8 cellular contexts compared by ENCODE assay signal in the genomic region with DNA sequence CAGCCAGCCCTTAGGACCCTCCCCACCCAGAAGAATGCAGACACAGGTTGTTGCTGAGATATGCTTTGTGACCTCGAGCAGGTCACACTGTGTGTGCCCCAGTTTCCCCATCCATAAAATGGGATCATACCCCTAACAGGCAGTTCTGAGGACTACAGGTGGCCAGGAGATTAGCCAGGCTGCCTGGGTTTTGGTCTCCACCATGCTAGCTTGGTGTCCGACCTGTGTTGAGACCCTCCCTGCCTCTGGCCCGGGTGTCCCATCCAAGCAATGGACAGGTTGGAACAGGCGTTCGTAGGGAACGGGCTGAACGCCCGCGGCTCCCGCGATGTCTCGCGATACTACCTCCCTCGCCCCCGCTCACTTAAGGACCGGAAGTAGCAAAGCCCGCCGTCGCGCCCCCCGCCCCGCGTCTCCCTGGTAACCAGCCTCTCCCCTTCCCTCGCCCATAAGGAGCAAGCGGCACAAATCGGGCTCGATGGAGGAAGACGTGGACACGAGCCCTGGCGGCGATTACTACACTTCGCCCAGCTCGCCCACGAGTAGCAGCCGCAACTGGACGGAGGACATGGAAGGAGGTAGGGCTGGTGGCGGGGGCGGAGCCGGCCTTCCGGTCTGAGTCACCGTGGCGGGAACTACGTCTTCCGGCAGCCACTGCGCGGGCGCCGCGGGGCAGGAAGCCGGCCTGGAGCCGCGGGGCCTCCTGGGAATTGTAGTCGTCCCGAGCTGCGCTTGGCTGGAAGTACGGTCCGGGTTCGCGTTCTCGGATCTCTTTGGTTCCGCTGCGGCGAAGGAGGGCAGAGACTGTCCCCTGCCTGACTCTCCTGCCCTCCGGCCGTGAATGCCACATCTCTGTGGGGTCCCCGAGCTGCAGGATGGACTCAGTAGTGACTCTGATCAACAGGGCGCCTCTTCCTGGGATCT. TPM values are rescaled to one million over a fixed set of nuclear protein-coding genes. Genes with fewer than 3 reads are reported as not detected.
DNase-seq lines count a peak whose midpoint lies in the region; ATAC-seq and TF ChIP-seq lines count a peak whose summit lies in the region.

No MANE protein-coding gene starts in this region.

- H3K27ac ChIP-seq in DOHH2 (ENCODE audit: low read depth, low read length), result peak overlapping the region; percentile 66
- H3K27ac ChIP-seq in GM23338 (ENCODE audit: low read depth), result peak overlapping the region; percentile 84
- peak overlapping the region; percentile 72 to 95 (median 92) for H3K27ac ChIP-seq in gastroesophageal sphincter
- H3K27ac ChIP-seq in neutrophil, result peak overlapping the region; percentile 81
- peak overlapping the region; percentile 97 for H3K27ac ChIP-seq in subcutaneous abdominal adipose tissue (ENCODE audit: low read depth, low read length)

- H3K36me3 ChIP-seq in DOHH2 (ENCODE audit: control insufficient read depth, low read length) (no peaks in the 10 kb centered on the region), GM23338 (ENCODE audit: insufficient read depth) (no peaks in the 10 kb centered on the region), Loucy (ENCODE audit: insufficient read depth, low read length) (peaks cover 28% of the 10 kb centered on the region; the same call in 1 of the 2 replicates), gastroesophageal sphincter (peaks cover 0 to 76% of the 10 kb centered on the region in 2 donors), neutrophil (peaks cover 46% of the 10 kb centered on the region), subcutaneous abdominal adipose tissue (ENCODE audit: control insufficient read depth in 5 of 5, insufficient read depth in 5 of 5, low read length in 5 of 5) (peaks cover 0 to 44% (median 29%) of the 10 kb centered on the region in 5 donors)

- H3K4me1 ChIP-seq in DOHH2 (ENCODE audit: control insufficient read depth, low read length), result peaks cover 10% of the 10 kb centered on the region
- no peaks in the 10 kb centered on the region; the same call in 1 of the 2 replicates for H3K4me1 ChIP-seq in GM23338 (ENCODE audit: insufficient read depth)
- peaks cover 6% of the 10 kb centered on the region for H3K4me1 ChIP-seq in Loucy (ENCODE audit: insufficient read depth, low read length, poor library complexity, severe bottlenecking)
- peaks cover 5 to 64% (median 38%) of the 10 kb centered on the region in 3 donors for H3K4me1 ChIP-seq in gastroesophageal sphincter
- peaks cover 13 to 18% of the 10 kb centered on the region in 2 experiments for H3K4me1 ChIP-seq in neutrophil (ENCODE audit: control insufficient read depth in 1 of 2, insufficient read depth in 1 of 2, low read depth in 1 of 2, low read length in 1 of 2)
- peaks cover 7 to 41% (median 28%) of the 10 kb centered on the region in 5 donors for H3K4me1 ChIP-seq in subcutaneous abdominal adipose tissue (ENCODE audit: control insufficient read depth in 5 of 5, insufficient read depth in 5 of 5, low read length in 5 of 5)

- H3K4me3 Mint-ChIP-seq in GM23338, result peak overlapping the region; percentile 97
- peak overlapping the region; percentile 96 for H3K4me3 Mint-ChIP-seq in activated naive CD4-positive, alpha-beta T cell treated with anti-CD3 and anti-CD28 coated beads, Interleukin-2, amount 10 ng/mL, durations not matched to agents 7 days and 5 days

- H4K20me1 ChIP-seq in DOHH2 (ENCODE audit: control insufficient read depth, insufficient read depth, low read depth, low read length) (no peaks in the 10 kb centered on the region), GM23338 (replicated peaks; ENCODE audit: insufficient read depth) (no peaks in the 10 kb centered on the region), Loucy (ENCODE audit: insufficient read depth, low read length, poor library complexity, severe bottlenecking) (no peaks in the 10 kb centered on the region)

- no peaks in the 10 kb centered on the region; the same call in 2 of the 3 replicates for H3K36me3 Mint-ChIP-seq in GM23338 (ENCODE audit: low read depth)
- H3K36me3 Mint-ChIP-seq in activated naive CD4-positive, alpha-beta T cell treated with anti-CD3 and anti-CD28 coated beads, Interleukin-2, amount 10 ng/mL, durations not matched to agents 7 days and 5 days, result peaks cover 19% of the 10 kb centered on the region

- DNase-seq in GM23338 (ENCODE audit: low spot score) (peak; percentile 98), SIG-M5 (lab: John Stamatoyannopoulos, UW) (peak; percentile 25)
- DNase-seq in activated naive CD4-positive, alpha-beta T cell treated with anti-CD3 and anti-CD28 coated beads, Interleukin-2, amount 10 ng/mL, durations not matched to agents 7 days and 5 days, result peak; percentile 96

- H3K4me1 Mint-ChIP-seq in GM23338, result no peaks in the 10 kb centered on the region
- peaks cover 17% of the 10 kb centered on the region for H3K4me1 Mint-ChIP-seq in activated naive CD4-positive, alpha-beta T cell treated with anti-CD3 and anti-CD28 coated beads, Interleukin-2, amount 10 ng/mL, durations not matched to agents 7 days and 5 days

- peaks cover 35% of the 10 kb centered on the region for H3K27me3 Mint-ChIP-seq in GM23338 (ENCODE audit: insufficient read depth, low read depth, poor library complexity)
- H3K27me3 Mint-ChIP-seq in activated naive CD4-positive, alpha-beta T cell treated with anti-CD3 and anti-CD28 coated beads, Interleukin-2, amount 10 ng/mL, durations not matched to agents 7 days and 5 days, result no peaks in the 10 kb centered on the region

- H3K9me3 ChIP-seq in DOHH2 (ENCODE audit: control insufficient read depth, insufficient read depth, low read length), result peaks cover 5% of the 10 kb centered on the region; the same call in 1 of the 2 replicates
- no peaks in the 10 kb centered on the region for H3K9me3 ChIP-seq in Loucy (ENCODE audit: insufficient read depth, low read depth, low read length)
- no peaks in the 10 kb centered on the region for H3K9me3 ChIP-seq in gastroesophageal sphincter
- no peaks in the 10 kb centered on the region for H3K9me3 ChIP-seq in neutrophil
- H3K9me3 ChIP-seq in subcutaneous abdominal adipose tissue (ENCODE audit: control insufficient read depth in 5 of 5, low read length in 5 of 5), result no peaks in the 10 kb centered on the region

- no peak for TF ChIP-seq POLR2A in gastroesophageal sphincter (IDR thresholded peaks at IDR 0.05)

- H3K9ac ChIP-seq in Loucy (ENCODE audit: low read depth, low read length, poor library complexity, severe bottlenecking) (peak overlapping the region; percentile 70), subcutaneous abdominal adipose tissue (ENCODE audit: low read length in 5 of 5) (peak overlapping the region; percentile 48 to 80 (median 78))

- no peaks in the 10 kb centered on the region for H3F3A ChIP-seq in DOHH2 (ENCODE audit: control insufficient read depth, insufficient read depth)
- no peaks in the 10 kb centered on the region for H3F3A ChIP-seq in GM23338 (replicated peaks; ENCODE audit: low read depth)
- no peaks in the 10 kb centered on the region for H3F3A ChIP-seq in Loucy (ENCODE audit: low read depth)

- H3K27me3 ChIP-seq in DOHH2 (ENCODE audit: control insufficient read depth, low read length) (no peaks in the 10 kb centered on the region), GM23338 (ENCODE audit: insufficient read depth) (no peaks in the 10 kb centered on the region), Loucy (ENCODE audit: insufficient read depth, low read length, poor library complexity, severe bottlenecking) (no peaks in the 10 kb centered on the region), gastroesophageal sphincter (no peaks in the 10 kb centered on the region), neutrophil (no peaks in the 10 kb centered on the region), subcutaneous abdominal adipose tissue (ENCODE audit: control insufficient read depth in 5 of 5, insufficient read depth in 4 of 5, low read length in 5 of 5) (no peaks in the 10 kb centered on the region)

- CTCF ChIA-PET in activated naive CD4-positive, alpha-beta T cell treated with anti-CD3 and anti-CD28 coated beads, Interleukin-2, amount 10 ng/mL, durations not matched to agents 7 days and 5 days (lab: Charles Lee), result interaction anchor here (1.0 kb wide), 1 partner anchor 37 kb away, joined by 3 read pairs; no protein-coding TSS in a partner anchor

- H2AFZ ChIP-seq in GM23338 (peak overlapping the region; percentile 100), Loucy (ENCODE audit: low read length) (peak overlapping the region; percentile 81)

- no peak for TF ChIP-seq EP300 in gastroesophageal sphincter (IDR thresholded peaks at IDR 0.05)

- H3K4me3 ChIP-seq in DOHH2 (ENCODE audit: low read length), result peak overlapping the region; percentile 91
- H3K4me3 ChIP-seq in GM23338, result peak overlapping the region; percentile 90
- peak overlapping the region; percentile 77 for H3K4me3 ChIP-seq in Loucy (ENCODE audit: low read length, poor library complexity, severe bottlenecking)
- H3K4me3 ChIP-seq in gastroesophageal sphincter, result peak overlapping the region; percentile 32 to 42
- peak overlapping the region; percentile 68 to 72 for H3K4me3 ChIP-seq in neutrophil (ENCODE audit: low read depth in 1 of 2, low read length in 1 of 2)
- H3K4me3 ChIP-seq in subcutaneous abdominal adipose tissue (ENCODE audit: low read depth in 1 of 5, low read length in 5 of 5), result peak overlapping the region; percentile 59 to 72 (median 71)

- TF ChIP-seq CTCF in DOHH2 (IDR thresholded peaks at IDR 0.05; ENCODE audit: low read depth, low read length, poor library complexity, severe bottlenecking) (no peak), GM23338 (conservative IDR thresholded peaks at IDR 0.05; ENCODE audit: low read depth in 2 of 2) (no peak), Loucy (conservative IDR thresholded peaks at IDR 0.05; ENCODE audit: low read length) (no peak), gastroesophageal sphincter (IDR thresholded peaks at IDR 0.05) (peak in 1 of 4 experiments; percentile 15), neutrophil (IDR thresholded peaks at IDR 0.05) (peak; percentile 51)

- peak; percentile 93 for ATAC-seq in GM23338
- ATAC-seq in gastroesophageal sphincter, result peak; percentile 96

- peak overlapping the region; percentile 100 for H3K27ac Mint-ChIP-seq in GM23338
- peak overlapping the region; percentile 95 for H3K27ac Mint-ChIP-seq in activated naive CD4-positive, alpha-beta T cell treated with anti-CD3 and anti-CD28 coated beads, Interleukin-2, amount 10 ng/mL, durations not matched to agents 7 days and 5 days

- no peaks in the 10 kb centered on the region for H3K79me2 ChIP-seq in DOHH2 (ENCODE audit: control insufficient read depth, low read length)
- H3K79me2 ChIP-seq in GM23338 (replicated peaks; ENCODE audit: insufficient read depth), result no peaks in the 10 kb centered on the region
- peaks cover 4% of the 10 kb centered on the region; the same call in 1 of the 2 replicates for H3K79me2 ChIP-seq in Loucy (ENCODE audit: insufficient read depth, low read length)

- WGBS in gastroesophageal sphincter (ENCODE audit: low coverage in 1 of 2), 2 donors, result 43 to 54% methylated on average over 1 to 3 of the region's 67 CpGs

- H3K4me2 ChIP-seq in DOHH2 (ENCODE audit: low read length) (peak overlapping the region; percentile 93), GM23338 (peak overlapping the region; percentile 97), Loucy (ENCODE audit: low read depth, low read length, poor library complexity, severe bottlenecking) (peak overlapping the region; percentile 75)

- H3K9me3 Mint-ChIP-seq in GM23338, result peaks cover 4% of the 10 kb centered on the region; the same call in 1 of the 3 replicates
- H3K9me3 Mint-ChIP-seq in activated naive CD4-positive, alpha-beta T cell treated with anti-CD3 and anti-CD28 coated beads, Interleukin-2, amount 10 ng/mL, durations not matched to agents 7 days and 5 days, result peaks cover 6% of the 10 kb centered on the region

- H3K9me2 ChIP-seq in DOHH2 (replicated peaks; ENCODE audit: control insufficient read depth, low read length) (no peaks in the 10 kb centered on the region), GM23338 (ENCODE audit: insufficient read depth) (no peaks in the 10 kb centered on the region), Loucy (replicated peaks; ENCODE audit: low read depth, low read length) (no peaks in the 10 kb centered on the region)

RNA-seq across cellular contexts. Expression of a gene that starts 45.4 kb away (rescaled TPM):
- 4.7 and 5.0 TPM in 2 replicates for total RNA-seq in GM23338 (2014; rRNA removed; shearing (Covaris generic))
- polyA plus RNA-seq in GM23338 (2016; fragmentation: Nextera tagmentation; extraction: Ambion mirVana), result 19.0 and 21.5 TPM in 2 replicates
- not detected for total RNA-seq in gastroesophageal sphincter

RNA-seq across cellular contexts. Expression of a gene that starts 48.3 kb away (rescaled TPM):
- not detected in 2 replicates for total RNA-seq in GM23338 (2014; rRNA removed; shearing (Covaris generic))
- polyA plus RNA-seq in GM23338 (2016; fragmentation: Nextera tagmentation; extraction: Ambion mirVana), result not detected in 2 replicates
- not detected for total RNA-seq in gastroesophageal sphincter

Comparison
In these comparisons a context has a peak if more than half of its experiments do, and no peak if none do; other contexts are left out.
1. Peak in every context shown above with its lines: DNase-seq, ATAC-seq, H3K4me3 ChIP-seq and H3K27ac ChIP-seq.
2. H3K4me3 ChIP-seq: peak in every context shown above with its lines; median percentile 91 in DOHH2; 90 in GM23338; 77 in Loucy; 71 in subcutaneous abdominal adipose tissue; 70 in neutrophil; 37 in gastroesophageal sphincter.
3. DNase-seq: peak in every context shown above with its lines; median percentile 98 in GM23338; 96 in activated naive CD4-positive, alpha-beta T cell treated with anti-CD3 and anti-CD28 coated beads, Interleukin-2, amount 10 ng/mL, durations not matched to agents 7 days and 5 days; 25 in SIG-M5.